Comparison of ENCODE assay signal across 8 cellular contexts in genomic region chr14:69716483-69717187, GRCh38. TPM values are rescaled to one million over a fixed set of nuclear protein-coding genes. Genes with fewer than 3 reads are reported as not detected.
DNase-seq lines count a peak whose midpoint lies in the region; TF ChIP-seq lines count a peak whose summit lies in the region.

No MANE protein-coding gene starts in this region.

- DNase-seq in AG04450 (ENCODE audit: low read depth, low spot score) (peak; percentile 86), adipocyte (ENCODE audit: low read depth) (peak; percentile 80), kidney tubule cell (ENCODE audit: low spot score) (peak; percentile 85), transverse colon (peak; percentile 28), NOMO-1 (lab: John Stamatoyannopoulos, UW; ENCODE audit: unreplicated experiment in 2 of 2) (no peak), GM13976 (ENCODE audit: low spot score) (no peak), NCI-H1436 (lab: John Stamatoyannopoulos, UW) (no peak)

- H3K4me2 ChIP-seq in KMS-11, result peak overlapping the region; percentile 45

- intact Hi-C loops in transverse colon (cut with DNase I; ENCODE audit: low total_unique reads), result no loop called here

- WGBS in transverse colon (ENCODE audit: low coverage in 1 of 2), 2 donors, result 81% methylated on average over 4 to 5 of the region's 5 CpGs

- H3K79me2 ChIP-seq in KMS-11 (ENCODE audit: insufficient read depth, low read depth), result no peaks in the 10 kb centered on the region

- TF ChIP-seq POLR2A in transverse colon (IDR thresholded peaks at IDR 0.05), result no peak

- H3K9ac ChIP-seq in KMS-11, result no peak overlapping the region
- peak overlapping the region; percentile 11 for H3K9ac ChIP-seq in adipocyte (ENCODE audit: low read length)

- no peaks in the 10 kb centered on the region for H3K27me3 ChIP-seq in AG04450 (ENCODE audit: control insufficient read depth, insufficient read depth, low read length)
- no peaks in the 10 kb centered on the region for H3K27me3 ChIP-seq in KMS-11 (ENCODE audit: insufficient read depth, low read depth)
- H3K27me3 ChIP-seq in adipocyte (replicated peaks; ENCODE audit: control insufficient read depth, insufficient read depth, low read length), result no peaks in the 10 kb centered on the region
- H3K27me3 ChIP-seq in transverse colon, result no peaks in the 10 kb centered on the region

- no peaks in the 10 kb centered on the region for H4K20me1 ChIP-seq in KMS-11 (ENCODE audit: insufficient read depth)

- H3K4me3 ChIP-seq in AG04450 (ENCODE audit: low read depth, low read length) (no peak overlapping the region), KMS-11 (IDR thresholded peaks at IDR 0.05; ENCODE audit: insufficient read depth, low read depth, low read length) (no peak overlapping the region), adipocyte (ENCODE audit: low read length) (no peak overlapping the region), transverse colon (no peak overlapping the region)

- peak overlapping the region; percentile 93 for H3K27ac ChIP-seq in AG04450 (ENCODE audit: low read depth, low read length)
- peak overlapping the region; percentile 20; the same call in 1 of the 2 replicates for H3K27ac ChIP-seq in KMS-11
- H3K27ac ChIP-seq in transverse colon, result peak overlapping the region; percentile 52 to 62 (median 58)

- H3K9me3 ChIP-seq in AG04450 (ENCODE audit: control insufficient read depth, insufficient read depth, low read length), result no peaks in the 10 kb centered on the region
- H3K9me3 ChIP-seq in adipocyte (ENCODE audit: control insufficient read depth, low read length), result no peaks in the 10 kb centered on the region
- H3K9me3 ChIP-seq in transverse colon, result no peaks in the 10 kb centered on the region

- TF ChIP-seq CTCF in AG04450 (IDR thresholded peaks at IDR 0.05; ENCODE audit: low read depth, low read length) (no peak), KMS-11 (conservative IDR thresholded peaks at IDR 0.05; ENCODE audit: low read depth, low read length) (no peak), transverse colon (IDR thresholded peaks at IDR 0.05) (no peak), GM13976 (IDR thresholded peaks at IDR 0.05; ENCODE audit: borderline replicate concordance, control extremely low read depth, extremely low read depth, insufficient read depth, missing control alignments) (no peak)

- TF ChIP-seq EP300 in transverse colon (IDR thresholded peaks at IDR 0.05; ENCODE audit: low read depth), result no peak

- H3K4me1 ChIP-seq in KMS-11 (ENCODE audit: low read depth, poor library complexity, severe bottlenecking), result peaks cover 55% of the 10 kb centered on the region
- H3K4me1 ChIP-seq in adipocyte (ENCODE audit: control insufficient read depth, insufficient read depth, low read length), result peaks cover 46% of the 10 kb centered on the region
- peaks cover 17 to 56% (median 36%) of the 10 kb centered on the region in 4 donors for H3K4me1 ChIP-seq in transverse colon

- POLR2A ChIA-PET in AG04450 (lab: Yijun Ruan, JAX), result interaction anchor here (0.6 kb wide), 1 partner anchor 90 kb away, joined by 4 read pairs; no protein-coding TSS in a partner anchor

- H3K36me3 ChIP-seq in KMS-11 (ENCODE audit: insufficient read depth), result no peaks in the 10 kb centered on the region
- peaks cover 18% of the 10 kb centered on the region for H3K36me3 ChIP-seq in adipocyte (ENCODE audit: control insufficient read depth, insufficient read depth, low read length, severe bottlenecking)
- no peaks in the 10 kb centered on the region for H3K36me3 ChIP-seq in transverse colon

- H2AFZ ChIP-seq in KMS-11 (ENCODE audit: low read depth), result no peak overlapping the region

- CTCF ChIA-PET in AG04450 (lab: Charles Lee), result interaction anchor here (0.7 to 1.6 kb wide), 2 partner anchors 10 to 132 kb away, joined by 5 to 6 read pairs; no protein-coding TSS in a partner anchor

- in situ Hi-C loops in transverse colon (cut with MboI; ENCODE audit: low pct_ligation_motif_present in 1 of 4, low pct_unique_long_range_greater_than_20kb in 1 of 4, low sequenced_read_pairs in 3 of 4), result no loop called here
- in situ Hi-C loops in GM13976 (cut with MboI; ENCODE audit: low sequenced_read_pairs, unreplicated experiment), result loop anchor here (5.0 kb wide), 1 partner anchor 109 kb away; no protein-coding TSS in a partner anchor

RNA-seq across cellular contexts. Expression of gene SRSF5, which starts 50.3 kb away (rescaled TPM):
- 203 and 271 TPM in 2 replicates for polyA plus RNA-seq in AG04450 (2011; rRNA removed)
- polyA minus RNA-seq in AG04450 (2011; rRNA and poly(A)+ RNA removed), result 184 and 206 TPM in 2 replicates
- total RNA-seq in transverse colon, result 100 to 1,000 TPM; 255 to 557 (median 471) TPM

Comparison
In these comparisons a context has a peak if more than half of its experiments do, and no peak if none do; other contexts are left out.
1. DNase-seq: peak in AG04450 (single experiment), adipocyte (single experiment), kidney tubule cell (single experiment) and transverse colon (single experiment); none in NOMO-1 (0 of 2), GM13976 (single experiment) and NCI-H1436 (single experiment).
2. H3K27ac ChIP-seq: peak in every context shown above with its lines; median percentile 93 in AG04450; 58 in transverse colon; 20 in KMS-11.